ENCODE assay signal across 9 cellular contexts in the genomic region with DNA sequence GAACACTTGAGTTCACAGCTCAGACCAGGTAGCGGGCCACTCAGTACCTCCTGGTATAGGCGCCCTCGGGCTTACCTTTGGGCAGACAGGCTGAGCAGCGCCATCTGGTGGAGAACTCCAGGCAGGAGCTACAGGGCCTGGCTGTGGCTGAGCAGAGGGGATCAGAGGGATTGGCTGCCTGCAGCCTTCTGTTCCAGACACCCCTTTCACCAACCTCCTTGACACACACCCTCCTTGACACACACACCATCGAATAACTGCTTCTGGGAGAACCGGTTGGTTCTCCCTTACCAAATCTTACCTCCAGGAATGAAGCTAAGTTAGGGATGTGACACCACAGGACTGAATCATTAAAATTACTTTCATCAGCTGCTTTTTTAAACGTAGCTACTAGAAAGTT. TPM values are rescaled to one million over a fixed set of nuclear protein-coding genes. Genes with fewer than 3 reads are reported as not detected.
DNase-seq lines count a peak whose midpoint lies in the region; ATAC-seq, FAIRE-seq and TF ChIP-seq lines count a peak whose summit lies in the region.
"Had no signal": no experiment of that assay in that cellular context is flagged by ENCODE, and none has a peak within 500 bp of the region (broad histone marks: within the 10 kb centered on the region; RNA-seq: fewer than 3 reads in every experiment).

No MANE protein-coding gene starts in this region.

- no peaks in the 10 kb centered on the region for H3K27me3 ChIP-seq in H1 (replicated peaks in 1 of 4; ENCODE audit: control insufficient read depth in 3 of 4, extremely low read depth in 1 of 4, insufficient read depth in 3 of 4, low read length in 3 of 4)

- no peak overlapping the region for H3K4ac ChIP-seq in H1 (replicated peaks; ENCODE audit: insufficient read length, low read depth, low read length)

- peak; percentile 79 to 90 for TF ChIP-seq RAD21 in H1 (IDR thresholded peaks at IDR 0.05 in 1 of 2, conservative IDR thresholded peaks at IDR 0.05 in 1 of 2; ENCODE audit: low read depth in 2 of 2, low read length in 2 of 2)

- no peak overlapping the region for H2BK20ac ChIP-seq in H1 (ENCODE audit: low read length)

- H3K79me2 ChIP-seq in H1 (ENCODE audit: control insufficient read depth in 1 of 2, insufficient read depth in 2 of 2, low read length in 2 of 2), result peaks cover 26 to 84% of the 10 kb centered on the region in 2 experiments

- peaks cover 24 to 47% (median 35%) of the 10 kb centered on the region in 4 experiments for H3K4me1 ChIP-seq in H1 (replicated peaks in 1 of 4; ENCODE audit: control insufficient read depth in 3 of 4, insufficient read depth in 4 of 4, low read length in 3 of 4)

- H3K18ac ChIP-seq in H1 (ENCODE audit: extremely low read depth, low read length), result no peak overlapping the region

- H3K14ac ChIP-seq in H1 (ENCODE audit: insufficient read length), result no peak overlapping the region

- peak overlapping the region; percentile 73 for H3K56ac ChIP-seq in H1 (replicated peaks; ENCODE audit: insufficient read length, low read depth, low read length)

- no peak; a peak in 1 of 3 replicates for TF ChIP-seq EP300 in H1 (IDR thresholded peaks at IDR 0.05; ENCODE audit: borderline replicate concordance in 1 of 2, low read depth in 2 of 2, low read length in 2 of 2)

- no peak overlapping the region for H2BK12ac ChIP-seq in H1 (ENCODE audit: low read depth, low read length)

- peaks cover 19 to 81% (median 32%) of the 10 kb centered on the region in 4 experiments for H3K36me3 ChIP-seq in H1 (ENCODE audit: control insufficient read depth in 2 of 4, insufficient read depth in 4 of 4, low read length in 3 of 4)

- H3K9me3 ChIP-seq in H1 (ENCODE audit: insufficient read depth in 2 of 2, low read depth in 1 of 2, low read length in 1 of 2), result no peaks in the 10 kb centered on the region

- H2BK120ac ChIP-seq in H1 (replicated peaks; ENCODE audit: low read depth, low read length), result no peak overlapping the region

- H2BK5ac ChIP-seq in H1 (ENCODE audit: low read depth, low read length), result peak overlapping the region; percentile 29; the same call in 1 of the 2 replicates

- peak overlapping the region in 2 of 4 experiments; percentile 11 to 52; a peak in 4 of 8 replicates for H3K4me3 ChIP-seq in H1 (ENCODE audit: extremely low read depth in 1 of 4, insufficient read depth in 2 of 4, low read depth in 3 of 4, low read length in 4 of 4)

- H3K23ac ChIP-seq in H1 (ENCODE audit: insufficient read length), result no peak overlapping the region

- 14% methylated on average over 7 of the region's 7 CpGs; no CpG with 5 or more reads in 1 of the 2 experiments for WGBS in H1 (ENCODE audit: extremely low coverage in 1 of 2, insufficient coverage in 1 of 2, insufficient read length in 1 of 2, insufficient replicate concordance in 2 of 2, low coverage in 1 of 2, low lambda C conversion rate in 2 of 2, missing lambda C conversion rate in 1 of 2), 2 experiments

- TF ChIP-seq POLR2A in H1 (IDR thresholded peaks at IDR 0.05; ENCODE audit: control extremely low read depth in 1 of 2, low read depth in 2 of 2, low read length in 2 of 2), result peak in 1 of 2 experiments; percentile 58; a peak in 1 of 3 replicates

- POLR2A ChIA-PET in H1 (lab: Charles Lee; ENCODE audit: partially characterized antibody), result interaction anchor here (1.1 to 7.2 kb wide), 25 partner anchors 9 to 279 kb away, joined by 3 to 175 read pairs (median 5); a partner anchor contains a TSS

- peaks cover 17% of the 10 kb centered on the region for H3K23me2 ChIP-seq in H1 (ENCODE audit: low read depth, low read length)

- DNase-seq in DMS153 treated with DMSO at 0.1 percent for 48 hours (lab: John Stamatoyannopoulos, UW; ENCODE audit: unreplicated experiment) (peak; percentile 79), HTR-8/SVneo (ENCODE audit: insufficient read length, low spot score) (peak; percentile 45), NOMO-1 treated with dmso at 0.1 percent for 144 hours (lab: John Stamatoyannopoulos, UW; ENCODE audit: unreplicated experiment) (peak; percentile 57), H1 (ENCODE audit: low read depth in 1 of 2, low spot score in 2 of 2) (peak; percentile 85 to 94), mesenteric fat pad (ENCODE audit: low spot score) (peak; percentile 91)
- peak; percentile 52 to 85 (median 59) for DNase-seq in activated CD8-positive, alpha-beta memory T cell treated with anti-CD3 and anti-CD28 coated beads for 48 hours (ENCODE audit: low read depth in 2 of 3, low spot score in 2 of 3)
- DNase-seq in stimulated activated CD8-positive, alpha-beta memory T cell treated with anti-CD3 and anti-CD28 coated beads, Interleukin-2, amount 100 ng/mL, for 48 hours (ENCODE audit: low read depth in 2 of 2), result peak; percentile 75 to 79

- no peak for ATAC-seq in HG03108 (IDR thresholded peaks at IDR 0.05; ENCODE audit: unreplicated experiment)

- FAIRE-seq in HTR-8/SVneo (lab: Jason Lieb, UNC), result peak; percentile 38
- peak; percentile 81 for FAIRE-seq in H1 (lab: Jason Lieb, UNC)

- TF ChIP-seq CTCF in H1 (IDR thresholded peaks at IDR 0.05; ENCODE audit: control extremely low read depth in 1 of 3, insufficient read depth in 1 of 3, low read depth in 1 of 3, low read length in 3 of 3), result peak; percentile 92 to 98 (median 96)

- peaks cover 5 to 16% of the 10 kb centered on the region in 2 experiments for H4K20me1 ChIP-seq in H1 (replicated peaks in 1 of 2; ENCODE audit: control insufficient read depth in 1 of 2, insufficient read depth in 2 of 2, low read length in 2 of 2)

- H3K27ac ChIP-seq in H1 (ENCODE audit: low read depth, low read length), result no peak overlapping the region

- H3K4me2 ChIP-seq in H1 (ENCODE audit: insufficient read depth in 1 of 2, low read depth in 2 of 2, low read length in 2 of 2), result peak overlapping the region; percentile 58 to 72

- H3K79me1 ChIP-seq in H1 (ENCODE audit: low read depth, low read length), result no peaks in the 10 kb centered on the region; the same call in 1 of the 2 replicates

- H4K91ac ChIP-seq in H1 (replicated peaks; ENCODE audit: insufficient read length, low read length), result peak overlapping the region; percentile 11

- no peak overlapping the region for H2AFZ ChIP-seq in H1 (ENCODE audit: low read length)

- no peak overlapping the region for H2AK5ac ChIP-seq in H1 (ENCODE audit: low read depth, low read length)

- H2BK15ac ChIP-seq in H1 (ENCODE audit: low read length), result no peak overlapping the region

- CTCF ChIA-PET in H1 (lab: Charles Lee; ENCODE audit: partially characterized antibody), result interaction anchor here (0.6 to 4.1 kb wide), 37 partner anchors 9 to 311 kb away, joined by 3 to 30 read pairs (median 6); a partner anchor contains a TSS

- H4K5ac ChIP-seq in H1 (ENCODE audit: insufficient read length, low read depth, low read length), result no peak overlapping the region

- no peak overlapping the region for H3K9ac ChIP-seq in H1 (replicated peaks in 1 of 4; ENCODE audit: extremely low read depth in 1 of 4, low read depth in 3 of 4, low read length in 3 of 4)

- no peak overlapping the region for H4K8ac ChIP-seq in H1 (ENCODE audit: extremely low read depth, insufficient read depth, low read length)

TF ChIP-seq in H1, 55 proteins besides CTCF, POLR2A, EP300 and RAD21 (continues in another document):
- TF ChIP-seq YY1 (IDR thresholded peaks at IDR 0.05; ENCODE audit: low read depth, low read length) (no peak), POU5F1 (IDR thresholded peaks at IDR 0.05; ENCODE audit: low read depth, low read length) (no peak), FOSL1 (IDR thresholded peaks at IDR 0.05; ENCODE audit: insufficient read depth, low read depth, low read length) (no peak), RFX5 (IDR thresholded peaks at IDR 0.05; ENCODE audit: borderline replicate concordance, low read depth, low read length) (no peak)

RNA-seq across cellular contexts. Expression of a gene that starts 6.5 kb away (rescaled TPM):
- 1,467 and 1,486 TPM in 2 replicates for total RNA-seq in H1 (2021; fragmentation: NEBNext Ultra II Directional; extraction: Animal tissue kit (Norgen Biotek cat#: 25700))
- 313 and 403 TPM in 2 replicates for polyA plus RNA-seq in H1 (2011; rRNA removed)
- 514 TPM for polyA plus RNA-seq in H1 (2011; cell fraction: cytosol; rRNA removed)
- 204 TPM for polyA plus RNA-seq in H1 (2011; cell fraction: nucleus; rRNA removed)
- polyA plus RNA-seq in H1 (2012, experiment 1 of 2), result 820 to 1,133 TPM (median 823 TPM) in 4 replicates
- 884 TPM for polyA plus RNA-seq in H1 (2012, experiment 2 of 2)
- polyA plus RNA-seq in H1 (2013, experiment 1 of 2), result 655 TPM
- 668 TPM for polyA plus RNA-seq in H1 (2013, experiment 2 of 2)
- polyA minus RNA-seq in H1 (2011; rRNA and poly(A)+ RNA removed), result 998 and 1,147 TPM in 2 replicates
- 878 TPM for polyA minus RNA-seq in H1 (2011; cell fraction: cytosol; rRNA and poly(A)+ RNA removed)
- 369 TPM for polyA minus RNA-seq in H1 (2011; cell fraction: nucleus; rRNA and poly(A)+ RNA removed)
- not detected for total RNA-seq in mesenteric fat pad
- total RNA-seq: T-helper 2 cell treated with Interferon-gamma antibody and Interleukin-4, amounts not matched to agents 100 ng/mL and 5 ng/mL, for 36 hours had no signal

RNA-seq across cellular contexts. Expression of a gene that starts 15.0 kb away (rescaled TPM):
- 44.6 and 48.0 TPM in 2 replicates for total RNA-seq in H1 (2021; fragmentation: NEBNext Ultra II Directional; extraction: Animal tissue kit (Norgen Biotek cat#: 25700))
- polyA plus RNA-seq in H1 (2011; rRNA removed), result 28.3 and 30.1 TPM in 2 replicates
- polyA plus RNA-seq in H1 (2011; cell fraction: cytosol; rRNA removed), result 43.4 TPM
- 34.7 TPM for polyA plus RNA-seq in H1 (2011; cell fraction: nucleus; rRNA removed)
- polyA plus RNA-seq in H1 (2012, experiment 1 of 2), result 42.6 to 51.6 TPM (median 44.8 TPM) in 4 replicates
- 37.7 TPM for polyA plus RNA-seq in H1 (2012, experiment 2 of 2)
- polyA plus RNA-seq in H1 (2013, experiment 1 of 2), result 24.3 TPM
- 21.4 TPM for polyA plus RNA-seq in H1 (2013, experiment 2 of 2)
- polyA minus RNA-seq in H1 (2011; rRNA and poly(A)+ RNA removed), result 56.8 TPM in 2 replicates
- polyA minus RNA-seq in H1 (2011; cell fraction: cytosol; rRNA and poly(A)+ RNA removed), result 23.6 TPM
- polyA minus RNA-seq in H1 (2011; cell fraction: nucleus; rRNA and poly(A)+ RNA removed), result 56.6 TPM
- total RNA-seq in mesenteric fat pad, result 141 TPM

RNA-seq across cellular contexts. Expression of a gene that starts 44.6 kb away (rescaled TPM):
- not detected in 2 replicates for total RNA-seq in H1 (2021; fragmentation: NEBNext Ultra II Directional; extraction: Animal tissue kit (Norgen Biotek cat#: 25700))
- polyA plus RNA-seq in H1 (2011; rRNA removed), result not detected in 2 replicates
- polyA plus RNA-seq in H1 (2011; cell fraction: cytosol; rRNA removed), result not detected
- polyA plus RNA-seq in H1 (2011; cell fraction: nucleus; rRNA removed), result not detected
- polyA plus RNA-seq in H1 (2012, experiment 1 of 2), result not detected in 4 replicates
- polyA plus RNA-seq in H1 (2012, experiment 2 of 2), result not detected
- not detected for polyA plus RNA-seq in H1 (2013, experiment 1 of 2)
- not detected for polyA plus RNA-seq in H1 (2013, experiment 2 of 2)
- not detected in 2 replicates for polyA minus RNA-seq in H1 (2011; rRNA and poly(A)+ RNA removed)
- polyA minus RNA-seq in H1 (2011; cell fraction: cytosol; rRNA and poly(A)+ RNA removed), result not detected
- not detected for polyA minus RNA-seq in H1 (2011; cell fraction: nucleus; rRNA and poly(A)+ RNA removed)
- not detected for total RNA-seq in mesenteric fat pad

RNA-seq across cellular contexts. Expression of a gene that starts 55.1 kb away (rescaled TPM):
- total RNA-seq in H1 (2021; fragmentation: NEBNext Ultra II Directional; extraction: Animal tissue kit (Norgen Biotek cat#: 25700)), result 452 and 453 TPM in 2 replicates
- polyA plus RNA-seq in H1 (2011; rRNA removed), result 144 and 254 TPM in 2 replicates
- 207 TPM for polyA plus RNA-seq in H1 (2011; cell fraction: cytosol; rRNA removed)
- 139 TPM for polyA plus RNA-seq in H1 (2011; cell fraction: nucleus; rRNA removed)
- polyA plus RNA-seq in H1 (2012, experiment 1 of 2), result 401 to 512 TPM (median 449 TPM) in 4 replicates
- 287 TPM for polyA plus RNA-seq in H1 (2012, experiment 2 of 2)
- 455 TPM for polyA plus RNA-seq in H1 (2013, experiment 1 of 2)
- 462 TPM for polyA plus RNA-seq in H1 (2013, experiment 2 of 2)
- 78.8 and 84.2 TPM in 2 replicates for polyA minus RNA-seq in H1 (2011; rRNA and poly(A)+ RNA removed)
- 84.5 TPM for polyA minus RNA-seq in H1 (2011; cell fraction: cytosol; rRNA and poly(A)+ RNA removed)
- 135 TPM for polyA minus RNA-seq in H1 (2011; cell fraction: nucleus; rRNA and poly(A)+ RNA removed)
- total RNA-seq in mesenteric fat pad, result 151 TPM

Comparison
In these comparisons a context has a peak if more than half of its experiments do, and no peak if none do; other contexts are left out.
1. RNA of a gene that starts 6.5 kb away (total RNA-seq): 1,467 to 1,486 TPM in H1; not detected in mesenteric fat pad (single experiment); every median in the first group is over 1,000 times any median in the second.
2. Peak in every context shown above with its lines, with median percentiles within 50 percentile points of each other: DNase-seq.